9 cellular contexts compared by ENCODE assay signal in the genomic region with DNA sequence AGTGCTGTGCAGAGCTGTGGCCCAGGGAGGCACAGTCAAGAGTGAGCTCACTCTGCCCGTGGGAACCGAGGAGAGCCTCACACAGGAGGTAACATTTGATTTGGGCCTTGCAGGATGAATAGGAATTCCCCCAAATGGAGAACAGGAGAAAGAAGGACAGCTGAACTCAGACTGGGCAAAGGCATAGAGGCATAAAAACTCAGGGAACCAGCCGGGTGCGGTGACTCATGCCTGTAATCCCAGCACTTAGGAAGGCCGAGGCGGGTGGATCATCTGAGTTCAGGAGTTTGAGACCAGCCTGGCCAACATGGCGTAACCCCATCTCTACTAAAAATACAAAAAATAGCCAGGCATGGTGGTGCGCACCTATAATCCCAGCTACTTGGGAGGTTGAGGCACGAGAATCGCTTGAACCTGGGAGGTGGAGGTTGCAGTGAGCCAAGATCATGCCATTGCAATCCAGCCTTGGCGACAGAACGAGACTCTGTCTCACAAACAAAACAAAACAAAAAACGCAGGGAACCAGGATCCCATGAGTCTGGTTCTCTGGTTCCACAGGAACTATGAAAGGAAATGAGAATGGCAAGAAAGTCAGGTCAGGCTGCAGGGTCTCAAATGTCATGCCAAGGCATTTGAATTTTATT. TPM values are rescaled to one million over a fixed set of nuclear protein-coding genes. Genes with fewer than 3 reads are reported as not detected.
DNase-seq lines count a peak whose midpoint lies in the region; ATAC-seq and TF ChIP-seq lines count a peak whose summit lies in the region.
"Not testable (repeated sequence)": the region's sequence is repeated elsewhere in the genome, so short reads cannot be mapped to it uniquely, and the experiment has no call there.
"Had no signal": no experiment of that assay in that cellular context is flagged by ENCODE, and none has a peak within 500 bp of the region (broad histone marks: within the 10 kb centered on the region; RNA-seq: fewer than 3 reads in every experiment).

No MANE protein-coding gene starts in this region.

- not testable (repeated sequence) for H2AFZ ChIP-seq in GM23248

- H3K9me3 ChIP-seq in GM23248 (ENCODE audit: low read depth); thoracic aorta: not testable (repeated sequence)

- not testable (repeated sequence) for H3K4me3 Mint-ChIP-seq in mesothelial cell of epicardium

- not testable (repeated sequence) for H3K36me3 Mint-ChIP-seq in mesothelial cell of epicardium

- not testable (repeated sequence) for H3K27me3 ChIP-seq in GM23248 (replicated peaks; ENCODE audit: insufficient read depth); dorsolateral prefrontal cortex; rectal smooth muscle tissue (ENCODE audit: control insufficient read depth, insufficient read depth, low read length); thoracic aorta (replicated peaks; ENCODE audit: insufficient read depth)

- intact Hi-C loops in dorsolateral prefrontal cortex (cut with DNase I); left cardiac atrium (cut with DNase I): not testable (repeated sequence)

- DNase-seq in GM23248 (peak; percentile 50), RKO (ENCODE audit: low spot score) (peak; percentile 14), left cardiac atrium (peak; percentile 45)
- DNase-seq in dorsolateral prefrontal cortex; mesothelial cell of epicardium (ENCODE audit: low spot score in 2 of 2, unreplicated experiment in 2 of 2); thoracic aorta (ENCODE audit: low spot score): not testable (repeated sequence)

- H3K79me2 ChIP-seq in GM23248 (ENCODE audit: insufficient read depth), result not testable (repeated sequence)

- TF ChIP-seq CTCF in dorsolateral prefrontal cortex (IDR thresholded peaks at IDR 0.05 in 54 of 56, conservative IDR thresholded peaks at IDR 0.05 in 2 of 56; ENCODE audit: low read depth in 1 of 56, partially characterized antibody in 56 of 56); mesothelial cell of epicardium (IDR thresholded peaks at IDR 0.05; ENCODE audit: unreplicated experiment); thoracic aorta (IDR thresholded peaks at IDR 0.05): not testable (repeated sequence)

- peaks cover 45% of the 10 kb centered on the region for H3K4me1 Mint-ChIP-seq in mesothelial cell of epicardium

- not testable (repeated sequence) for H3K4me2 ChIP-seq in GM23248 (ENCODE audit: unreplicated experiment)

- not testable (repeated sequence) for H3K27me3 Mint-ChIP-seq in mesothelial cell of epicardium (ENCODE audit: low read depth)

- not testable (repeated sequence) for ATAC-seq in left cardiac atrium
- peak; percentile 41 for ATAC-seq in thoracic aorta (ENCODE audit: insufficient number of reproducible peaks, low FRiP score, low read depth)

- not testable (repeated sequence) for H3K27ac ChIP-seq in GM23248
- H3K27ac ChIP-seq in dorsolateral prefrontal cortex (peak overlapping the region in 31 of 59 donors; percentile 6 to 84 (median 49)), rectal smooth muscle tissue (ENCODE audit: low read depth, low read length) (peak overlapping the region; percentile 94), thoracic aorta (peak overlapping the region; percentile 92)

- H3K36me3 ChIP-seq in GM23248 (ENCODE audit: low read depth); rectal smooth muscle tissue (ENCODE audit: control insufficient read depth, insufficient read depth, low read length); thoracic aorta: not testable (repeated sequence)

- not testable (repeated sequence) for H3K9ac ChIP-seq in GM23248; rectal smooth muscle tissue (ENCODE audit: low read length)

- in situ Hi-C loops in GM23248 (cut with MboI), result not testable (repeated sequence)

- peaks cover 32% of the 10 kb centered on the region; the same call in 1 of the 2 replicates for H3F3A ChIP-seq in GM23248 (ENCODE audit: insufficient read depth)

- not testable (repeated sequence) for H3K9me2 ChIP-seq in GM23248 (ENCODE audit: insufficient read depth)

- H3K4me1 ChIP-seq in GM23248 (ENCODE audit: insufficient read depth) (peaks cover 43% of the 10 kb centered on the region), rectal smooth muscle tissue (ENCODE audit: control insufficient read depth, insufficient read depth, low read length) (peaks cover 43% of the 10 kb centered on the region), thoracic aorta (ENCODE audit: control insufficient read depth in 1 of 2, low read depth in 2 of 2) (peaks cover 53 to 73% of the 10 kb centered on the region in 2 donors)

- not testable (repeated sequence) for H3K9me3 Mint-ChIP-seq in mesothelial cell of epicardium

- not testable (repeated sequence) for H3K4me3 ChIP-seq in GM23248; dorsolateral prefrontal cortex; rectal smooth muscle tissue (ENCODE audit: low read length)
- peak overlapping the region; percentile 13 for H3K4me3 ChIP-seq in thoracic aorta

- WGBS in GM23248 (ENCODE audit: low coverage in 1 of 2, low lambda C conversion rate in 2 of 2, missing lambda C conversion rate in 2 of 2), 2 experiments, result 32 to 41% methylated on average over 13 of the region's 13 CpGs

- not testable (repeated sequence) for H4K20me1 ChIP-seq in GM23248 (ENCODE audit: insufficient read depth)

- peak overlapping the region; percentile 49 for H3K27ac Mint-ChIP-seq in mesothelial cell of epicardium

RNA-seq across cellular contexts. Expression of a gene that starts 8.6 kb away (rescaled TPM):
- under 0.01 and 0.32 TPM in 2 replicates for total RNA-seq in GM23248 (2014; rRNA removed; shearing (Covaris generic))
- 1.6 and 1.7 TPM in 2 replicates for polyA plus RNA-seq in GM23248 (2016; fragmentation: Nextera tagmentation; extraction: Ambion mirVana)
- total RNA-seq in dorsolateral prefrontal cortex, result 10 to 100 TPM in 104 of 120 experiments, 1 to 10 TPM in 16; 4.5 to 44.2 (median 15.2) TPM
- 10 to 100 TPM; 47.4 to 71.7 TPM for total RNA-seq in left cardiac atrium
- total RNA-seq in mesothelial cell of epicardium, result 2.8 to 3.3 TPM (median 3.2 TPM) in 3 replicates
- total RNA-seq in thoracic aorta, result 100 to 1,000 TPM; 232 to 244 TPM
- polyA plus RNA-seq: neural cell had no signal

RNA-seq across cellular contexts. Expression of a gene that starts 26.9 kb away (rescaled TPM):
- not detected in 2 replicates for total RNA-seq in GM23248 (2014; rRNA removed; shearing (Covaris generic))
- not detected in 2 replicates for polyA plus RNA-seq in GM23248 (2016; fragmentation: Nextera tagmentation; extraction: Ambion mirVana)
- 1 to 10 TPM in 1 of 120 experiments, under 1 TPM in 1, not detected in 118; 0.48 to 1.4 TPM for total RNA-seq in dorsolateral prefrontal cortex
- not detected for total RNA-seq in left cardiac atrium
- total RNA-seq in mesothelial cell of epicardium, result not detected in 3 replicates
- total RNA-seq in thoracic aorta, result not detected
- total RNA-seq: left lung had no signal
- polyA plus RNA-seq: neural cell had no signal
